ENCODE assay signal across 19 cellular contexts in genomic region chr11:40987895-40988435, GRCh38.
"Had no signal": no experiment of that assay in that cellular context is flagged by ENCODE, and none has a peak within 500 bp of the region (broad histone marks: within the 10 kb centered on the region; RNA-seq: fewer than 3 reads in every experiment).

No MANE protein-coding gene starts in this region.

- H3K4me3 Mint-ChIP-seq: natural killer cell treated with Interleukin-12 subunit alpha and Interleukin-12 subunit beta and Interleukin-15 and Interleukin-18, amount 100 ng/mL, for 72 hours had no signal

- DNase-seq: effector memory CD4-positive, alpha-beta T cell; esophagus squamous epithelium; foreskin fibroblast; kidney; left cardiac atrium; left ventricle myocardium inferior; lower lobe of right lung; mesenchymal stem cell; midbrain; posterior cingulate gyrus; right cardiac atrium; small intestine; stimulated activated CD4-positive, alpha-beta T cell treated with anti-CD3 and anti-CD28 coated beads, Interleukin-2, amount 100 ng/mL, for 48 hours; stimulated activated naive CD4-positive, alpha-beta T cell treated with Interleukin-2 at 50 U/mL for 16 hours; uterus had no signal

- H3K4me3 ChIP-seq: esophagus squamous epithelium, hepatocyte, left ventricle myocardium inferior, lower lobe of right lung, upper lobe of left lung, uterus had no signal

- H3K27ac Mint-ChIP-seq: natural killer cell treated with Interleukin-12 subunit alpha and Interleukin-12 subunit beta and Interleukin-15 and Interleukin-18, amount 100 ng/mL, for 72 hours had no signal

- ATAC-seq: left cardiac atrium; lower lobe of right lung; natural killer cell treated with Interleukin-12 subunit alpha and Interleukin-12 subunit beta and Interleukin-15 and Interleukin-18, amount 100 ng/mL, for 72 hours; right cardiac atrium had no signal

- H3K27me3 ChIP-seq: esophagus squamous epithelium, hepatocyte, upper lobe of left lung, uterus had no signal

- H3K79me2 ChIP-seq: hepatocyte had no signal

- H3K36me3 ChIP-seq: esophagus squamous epithelium, left ventricle myocardium inferior, lower lobe of right lung, upper lobe of left lung, uterus had no signal

- H3K9me3 ChIP-seq: lower lobe of right lung, upper lobe of left lung, uterus had no signal

- H2AFZ ChIP-seq: hepatocyte had no signal

- H3K4me2 ChIP-seq: hepatocyte had no signal

- H3K27me3 Mint-ChIP-seq: natural killer cell treated with Interleukin-12 subunit alpha and Interleukin-12 subunit beta and Interleukin-15 and Interleukin-18, amount 100 ng/mL, for 72 hours had no signal

- H3K4me1 ChIP-seq: esophagus squamous epithelium, left ventricle myocardium inferior, lower lobe of right lung, upper lobe of left lung, uterus had no signal

- H3K27ac ChIP-seq: epithelial cell of prostate, esophagus squamous epithelium, hepatocyte, left ventricle myocardium inferior, lower lobe of right lung, upper lobe of left lung, uterus had no signal
